Comparison of ENCODE assay signal across 14 cellular contexts in the genomic region with DNA sequence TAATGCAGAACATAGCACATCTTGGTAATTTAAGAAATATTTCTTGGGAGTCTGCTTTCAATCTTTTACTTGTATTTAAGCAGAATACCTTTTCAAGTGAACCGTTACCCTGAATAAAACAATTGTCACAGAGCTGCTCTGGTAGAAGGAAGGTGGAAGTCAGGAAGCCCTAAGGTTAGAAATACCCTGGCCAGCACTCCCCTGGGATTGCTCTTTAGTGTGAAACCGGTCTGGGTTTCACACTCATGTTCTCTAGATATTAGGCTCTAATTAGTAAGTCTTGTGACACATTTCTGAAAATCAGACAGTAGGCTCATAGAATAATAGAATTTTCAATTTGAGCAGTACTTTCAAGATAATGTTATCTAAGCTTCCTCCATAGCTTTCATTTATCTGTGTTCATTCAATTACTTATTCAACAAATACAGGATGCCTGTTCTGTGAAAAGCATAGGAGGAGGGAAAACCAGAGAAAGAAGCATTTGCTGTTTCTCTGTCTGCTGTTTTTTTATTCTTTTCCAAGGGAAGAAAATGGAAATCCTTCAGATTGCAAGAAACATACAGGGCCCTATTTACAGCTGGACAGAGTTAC.
A peak's percentile ranks its signal among the peaks of the same experiment; 100 is the strongest.
DNase-seq lines count a peak whose midpoint lies in the region; ATAC-seq and TF ChIP-seq lines count a peak whose summit lies in the region.
"Had no signal": no experiment of that assay in that cellular context is flagged by ENCODE, and none has a peak within 500 bp of the region (broad histone marks: within the 10 kb centered on the region; RNA-seq: fewer than 3 reads in every experiment).

No MANE protein-coding gene starts in this region.

- ATAC-seq in GM19395 (IDR thresholded peaks at IDR 0.05; ENCODE audit: unreplicated experiment) (peak; percentile 89), HG02763 (IDR thresholded peaks at IDR 0.05; ENCODE audit: unreplicated experiment) (peak; percentile 86), HG03521 (IDR thresholded peaks at IDR 0.05; ENCODE audit: unreplicated experiment) (peak; percentile 75)

- H3K36me3 ChIP-seq in neural progenitor cell (no peaks in the 10 kb centered on the region), breast epithelium (no peaks in the 10 kb centered on the region)
- H3K36me3 ChIP-seq: HAP-1, upper lobe of left lung had no signal

- DNase-seq in GM13976 (ENCODE audit: low spot score) (peak; percentile 9), caudate nucleus (lab: John Stamatoyannopoulos, UW) (no peak), NCI-H2107 (lab: John Stamatoyannopoulos, UW) (no peak), neural progenitor cell (ENCODE audit: low spot score) (no peak), breast epithelium (ENCODE audit: low spot score in 2 of 2) (no peak)
- DNase-seq: activated CD4-positive, alpha-beta T cell treated with anti-CD3 and anti-CD28 coated beads, Interleukin-2, amount 50 U/mL, for 48 hours; activated naive CD8-positive, alpha-beta T cell treated with anti-CD3 and anti-CD28 coated beads, Interleukin-2, amount 10 ng/mL, durations not matched to agents 7 days and 5 days; upper lobe of left lung had no signal

- in situ Hi-C loops in GM13976 (cut with MboI; ENCODE audit: low sequenced_read_pairs, unreplicated experiment), result loop anchor here (10.0 to 25.0 kb wide), 2 partner anchors 65 to 758 kb away; no protein-coding TSS in a partner anchor

- no peaks in the 10 kb centered on the region for H3K4me1 ChIP-seq in neural progenitor cell
- H3K4me1 ChIP-seq in breast epithelium, result no peaks in the 10 kb centered on the region
- H3K4me1 ChIP-seq: HAP-1, upper lobe of left lung had no signal

- no peak overlapping the region for H3K27ac ChIP-seq in caudate nucleus (ENCODE audit: low read depth, low read length)
- no peak overlapping the region for H3K27ac ChIP-seq in neural progenitor cell
- no peak overlapping the region for H3K27ac ChIP-seq in breast epithelium
- H3K27ac ChIP-seq: KMS-11, upper lobe of left lung had no signal

- no peaks in the 10 kb centered on the region for H3K27me3 Mint-ChIP-seq in neural progenitor cell (ENCODE audit: insufficient read depth, low read depth)
- H3K27me3 Mint-ChIP-seq: activated naive CD8-positive, alpha-beta T cell treated with anti-CD3 and anti-CD28 coated beads, Interleukin-2, amount 10 ng/mL, durations not matched to agents 7 days and 5 days had no signal

- no peak overlapping the region for H3K9ac ChIP-seq in neural progenitor cell
- H3K9ac ChIP-seq: KMS-11 had no signal

- H3K4me1 Mint-ChIP-seq in neural progenitor cell, result no peaks in the 10 kb centered on the region
- H3K4me1 Mint-ChIP-seq: activated naive CD8-positive, alpha-beta T cell treated with anti-CD3 and anti-CD28 coated beads, Interleukin-2, amount 10 ng/mL, durations not matched to agents 7 days and 5 days had no signal

- TF ChIP-seq CTCF in GM13976 (IDR thresholded peaks at IDR 0.05; ENCODE audit: borderline replicate concordance, control extremely low read depth, extremely low read depth, insufficient read depth, missing control alignments), result no peak
- TF ChIP-seq CTCF in neural progenitor cell (IDR thresholded peaks at IDR 0.05), result no peak
- no peak for TF ChIP-seq CTCF in breast epithelium (IDR thresholded peaks at IDR 0.05)

- H4K20me1 ChIP-seq in neural progenitor cell (ENCODE audit: low read depth), result no peaks in the 10 kb centered on the region

- H3K9me3 Mint-ChIP-seq in neural progenitor cell, result peaks cover 1% of the 10 kb centered on the region

- intact Hi-C loops in breast epithelium (cut with DNase I; ENCODE audit: low total_unique reads), result no loop called here

- TF ChIP-seq POLR2A in breast epithelium (IDR thresholded peaks at IDR 0.05), result no peak

- H3K9me3 ChIP-seq in neural progenitor cell (ENCODE audit: low read depth) (no peaks in the 10 kb centered on the region), breast epithelium (no peaks in the 10 kb centered on the region)
- H3K9me3 ChIP-seq: HAP-1, upper lobe of left lung had no signal

- H3K27me3 ChIP-seq in neural progenitor cell (no peaks in the 10 kb centered on the region), breast epithelium (no peaks in the 10 kb centered on the region)
- H3K27me3 ChIP-seq: upper lobe of left lung had no signal

- H3K36me3 Mint-ChIP-seq in neural progenitor cell, result no peaks in the 10 kb centered on the region
- H3K36me3 Mint-ChIP-seq: activated naive CD8-positive, alpha-beta T cell treated with anti-CD3 and anti-CD28 coated beads, Interleukin-2, amount 10 ng/mL, durations not matched to agents 7 days and 5 days had no signal

- H2AFZ ChIP-seq in neural progenitor cell (replicated peaks), result no peak overlapping the region

- H3K4me3 Mint-ChIP-seq in neural progenitor cell, result no peak overlapping the region
- H3K4me3 Mint-ChIP-seq: activated naive CD8-positive, alpha-beta T cell treated with anti-CD3 and anti-CD28 coated beads, Interleukin-2, amount 10 ng/mL, durations not matched to agents 7 days and 5 days had no signal

- no peaks in the 10 kb centered on the region for H3K79me2 ChIP-seq in neural progenitor cell (ENCODE audit: low read depth)

- no peak overlapping the region for H3K4me2 ChIP-seq in neural progenitor cell
- H3K4me2 ChIP-seq: KMS-11 had no signal

- H3F3A ChIP-seq in neural progenitor cell (ENCODE audit: low read depth), result no peaks in the 10 kb centered on the region

- H3K4me3 ChIP-seq in neural progenitor cell (no peak overlapping the region), breast epithelium (no peak overlapping the region)
- H3K4me3 ChIP-seq: HAP-1, lung, upper lobe of left lung had no signal

- H3K27ac Mint-ChIP-seq in neural progenitor cell, result no peak overlapping the region
- H3K27ac Mint-ChIP-seq: activated naive CD8-positive, alpha-beta T cell treated with anti-CD3 and anti-CD28 coated beads, Interleukin-2, amount 10 ng/mL, durations not matched to agents 7 days and 5 days had no signal
